9 cellular contexts compared by ENCODE assay signal in the genomic region with DNA sequence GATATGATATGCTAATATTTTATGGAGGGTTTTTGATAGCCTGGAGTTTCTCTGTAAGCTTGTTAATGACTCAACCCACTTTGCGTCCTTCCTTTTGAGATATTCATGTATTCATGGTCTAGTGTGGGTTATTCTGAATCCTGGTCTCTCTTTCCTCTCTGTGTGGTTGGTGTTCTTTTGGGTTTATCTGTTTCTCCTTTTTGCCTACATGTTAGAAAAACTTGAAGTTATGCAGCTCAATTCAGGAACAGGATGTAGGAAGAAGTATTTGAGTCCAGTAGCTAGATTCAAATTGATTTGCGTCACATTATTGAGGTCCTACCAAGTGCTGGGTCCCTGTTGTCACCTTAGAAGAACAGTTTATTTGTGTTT. TPM values are rescaled to one million over a fixed set of nuclear protein-coding genes. Genes with fewer than 3 reads are reported as not detected.
A peak's percentile ranks its signal among the peaks of the same experiment; 100 is the strongest.
DNase-seq lines count a peak whose midpoint lies in the region; ATAC-seq and TF ChIP-seq lines count a peak whose summit lies in the region.
"Had no signal": no experiment of that assay in that cellular context is flagged by ENCODE, and none has a peak within 500 bp of the region (broad histone marks: within the 10 kb centered on the region; RNA-seq: fewer than 3 reads in every experiment).

No MANE protein-coding gene starts in this region.

- peaks cover 44% of the 10 kb centered on the region for H3K79me2 ChIP-seq in smooth muscle cell (ENCODE audit: low read depth)

- H3K27me3 ChIP-seq in Panc1 (ENCODE audit: control insufficient read depth, insufficient read depth, low read length) (no peaks in the 10 kb centered on the region), endodermal cell (ENCODE audit: control insufficient read depth, insufficient read depth, low read length, poor library complexity, severe bottlenecking) (no peaks in the 10 kb centered on the region), smooth muscle cell (ENCODE audit: low read depth) (no peaks in the 10 kb centered on the region)

- DNase-seq in NOMO-1 treated with DMSO at 0.1 percent for 48 hours (lab: John Stamatoyannopoulos, UW; ENCODE audit: unreplicated experiment) (peak; percentile 24), NOMO-1 treated with dmso at 0.1 percent for 144 hours (lab: John Stamatoyannopoulos, UW; ENCODE audit: unreplicated experiment) (no peak), Panc1 (ENCODE audit: low read depth, low spot score) (no peak), endodermal cell (no peak), smooth muscle cell (lab: John Stamatoyannopoulos, UW; ENCODE audit: unreplicated experiment) (no peak), head of caudate nucleus (no peak), SHP77 treated with DMSO at 0.1 percent for 48 hours (lab: John Stamatoyannopoulos, UW) (no peak)
- DNase-seq: NCI-H2227 treated with DMSO at 0.1 percent for 48 hours had no signal

- peaks cover 13% of the 10 kb centered on the region for H3F3A ChIP-seq in smooth muscle cell (ENCODE audit: low read depth)

- H3K27me3 Mint-ChIP-seq in endodermal cell (ENCODE audit: insufficient read depth) = no peaks in the 10 kb centered on the region

- no TSS peak for BruUV-seq in Panc1 (replicated peaks; lab: Mats Ljungman, UMichigan)

- H3K4me1 ChIP-seq in Panc1 (ENCODE audit: control insufficient read depth, insufficient read depth, low read length) = peaks cover 42% of the 10 kb centered on the region
- H3K4me1 ChIP-seq in endodermal cell (ENCODE audit: control insufficient read depth, insufficient read depth, low read length) = peaks cover 3% of the 10 kb centered on the region
- peaks cover 11% of the 10 kb centered on the region for H3K4me1 ChIP-seq in smooth muscle cell (ENCODE audit: low read depth)

- H3K4me1 Mint-ChIP-seq in endodermal cell = peaks cover 17% of the 10 kb centered on the region

- H3K4me3 Mint-ChIP-seq in endodermal cell = no peak overlapping the region

- H3K27ac ChIP-seq in Panc1 (ENCODE audit: low read length) = peak overlapping the region; percentile 96
- H3K27ac ChIP-seq in endodermal cell (ENCODE audit: low read depth, low read length) = no peak overlapping the region
- peak overlapping the region; percentile 89 for H3K27ac ChIP-seq in smooth muscle cell (ENCODE audit: low read depth)

- ATAC-seq in Panc1 = no peak
- ATAC-seq in HG03097 (IDR thresholded peaks at IDR 0.05; ENCODE audit: low FRiP score, unreplicated experiment) = no peak

- in situ Hi-C loops in Panc1 (cut with HindIII; ENCODE audit: low pct_unique_long_range_greater_than_20kb, low sequenced_read_pairs) = no loop called here

- H3K9me3 Mint-ChIP-seq in endodermal cell = peaks cover 8% of the 10 kb centered on the region

- POLR2A ChIA-PET in Panc1 (lab: Charles Lee) = no interaction called here

- peak overlapping the region; percentile 6 for H3K4me2 ChIP-seq in smooth muscle cell

- no peak for TF ChIP-seq CTCF in Panc1 (IDR thresholded peaks at IDR 0.05)
- TF ChIP-seq CTCF in endodermal cell (conservative IDR thresholded peaks at IDR 0.05) = no peak
- TF ChIP-seq CTCF in smooth muscle cell (IDR thresholded peaks at IDR 0.05; ENCODE audit: borderline replicate concordance, insufficient read depth, poor library complexity, severe bottlenecking) = no peak

- H2AFZ ChIP-seq in smooth muscle cell (ENCODE audit: low read depth) = no peak overlapping the region

- H4K20me1 ChIP-seq in smooth muscle cell (ENCODE audit: low read depth) = peaks cover 6% of the 10 kb centered on the region

- no peaks in the 10 kb centered on the region for H3K36me3 Mint-ChIP-seq in endodermal cell (ENCODE audit: low read depth)

- H3K9ac ChIP-seq in endodermal cell (ENCODE audit: extremely low read depth, low read length, poor library complexity, severe bottlenecking) (no peak overlapping the region), smooth muscle cell (ENCODE audit: low read depth) (peak overlapping the region; percentile 8)

- H3K27ac Mint-ChIP-seq in endodermal cell = peak overlapping the region; percentile 81

- CTCF ChIA-PET in Panc1 (lab: Charles Lee) = no interaction called here

- H3K9me3 ChIP-seq in Panc1 (ENCODE audit: control insufficient read depth, insufficient read depth, low read depth, low read length) (peaks cover 6% of the 10 kb centered on the region; the same call in 1 of the 2 replicates), endodermal cell (ENCODE audit: control insufficient read depth, low read length) (peaks cover 7% of the 10 kb centered on the region), smooth muscle cell (replicated peaks; ENCODE audit: low read depth) (no peaks in the 10 kb centered on the region)

- WGBS in endodermal cell (ENCODE audit: insufficient coverage in 1 of 2, insufficient read length in 1 of 2), 2 experiments = 90 to 98% methylated on average over 2 of the region's 2 CpGs
- 89% methylated on average over 2 of the region's 2 CpGs for WGBS in smooth muscle cell (ENCODE audit: low lambda C conversion rate)

- no peak overlapping the region for H3K4me3 ChIP-seq in Panc1 (ENCODE audit: low read depth in 2 of 2, low read length in 2 of 2)
- no peak overlapping the region for H3K4me3 ChIP-seq in endodermal cell (ENCODE audit: low read length)
- H3K4me3 ChIP-seq in smooth muscle cell = no peak overlapping the region

- intact Hi-C loops in Panc1 (cut with micrococcal nuclease; ENCODE audit: unreplicated experiment) = loop anchor here (5.0 kb wide), 1 partner anchor 48 kb away; no protein-coding TSS in a partner anchor
- intact Hi-C loops in head of caudate nucleus (cut with DNase I) = no loop called here

- H3K36me3 ChIP-seq in Panc1 (ENCODE audit: control insufficient read depth, insufficient read depth, low read length) (no peaks in the 10 kb centered on the region), endodermal cell (ENCODE audit: control insufficient read depth, insufficient read depth, low read length) (no peaks in the 10 kb centered on the region), smooth muscle cell (ENCODE audit: low read depth) (no peaks in the 10 kb centered on the region)

RNA-seq across cellular contexts. Expression of gene CMTM7, which starts 28.1 kb away (rescaled TPM):
- 43.5 TPM for total RNA-seq in Panc1 (2021; ENCODE audit: unreplicated experiment)
- 75.0 TPM for polyA plus RNA-seq in Panc1 (2012; ENCODE audit: insufficient read length)
- 10 to 100 TPM; 11.1 TPM for total RNA-seq in endodermal cell
- 32.5 TPM for polyA plus RNA-seq in endodermal cell (2013, experiment 1 of 2)
- polyA plus RNA-seq in endodermal cell (2013, experiment 2 of 2) = 32.2 TPM
- total RNA-seq in smooth muscle cell = 7.2 and 23.4 TPM in 2 replicates
- 43.1 and 70.6 TPM in 2 replicates for polyA plus RNA-seq in smooth muscle cell
